14 cellular contexts compared by ENCODE assay signal in genomic region chr2:190846746-190847145, GRCh38. TPM values are rescaled to one million over a fixed set of nuclear protein-coding genes. Genes with fewer than 3 reads are reported as not detected.
A peak's percentile ranks its signal among the peaks of the same experiment; 100 is the strongest.
DNase-seq lines count a peak whose midpoint lies in the region; ATAC-seq, FAIRE-seq and TF ChIP-seq lines count a peak whose summit lies in the region.
"Had no signal": no experiment of that assay in that cellular context is flagged by ENCODE, and none has a peak within 500 bp of the region (broad histone marks: within the 10 kb centered on the region; RNA-seq: fewer than 3 reads in every experiment).

No MANE protein-coding gene starts in this region.

- TF ChIP-seq POLR2A in A549 (IDR thresholded peaks at IDR 0.05; ENCODE audit: low read length) = no peak

- intact Hi-C loops in kidney (cut with DNase I) (no loop called here), posterior cingulate gyrus (cut with DNase I) (no loop called here)

- H2AFZ ChIP-seq in OCI-LY3 (ENCODE audit: low read depth, low read length) = no peak overlapping the region
- H2AFZ ChIP-seq: GM23248 had no signal

- no peak for TF ChIP-seq CTCF in A549 (IDR thresholded peaks at IDR 0.05)
- no peak for TF ChIP-seq CTCF in OCI-LY3 (IDR thresholded peaks at IDR 0.05; ENCODE audit: low read depth, low read length)
- no peak for TF ChIP-seq CTCF in kidney (IDR thresholded peaks at IDR 0.05; ENCODE audit: borderline replicate concordance, extremely low read depth, insufficient read depth)

- H4K20me1 ChIP-seq in OCI-LY3 (ENCODE audit: insufficient read depth, low read length) = no peaks in the 10 kb centered on the region
- H4K20me1 ChIP-seq: BLaER1 had no signal

- H3K36me3 ChIP-seq in OCI-LY3 (replicated peaks; ENCODE audit: low read depth, low read length) (no peaks in the 10 kb centered on the region), kidney (ENCODE audit: control insufficient read depth in 1 of 2, insufficient read depth in 2 of 2, low read length in 2 of 2) (no peaks in the 10 kb centered on the region)
- H3K36me3 ChIP-seq: BLaER1 had no signal

- H3K9ac ChIP-seq in OCI-LY3 (ENCODE audit: low read length) = no peak overlapping the region
- H3K9ac ChIP-seq in kidney (ENCODE audit: low read length in 2 of 2) = no peak overlapping the region
- H3K9ac ChIP-seq: BLaER1, GM23248 had no signal

- peak overlapping the region; percentile 35 for H3K4me3 ChIP-seq in A549
- H3K4me3 ChIP-seq in OCI-LY3 (ENCODE audit: low read length) = no peak overlapping the region
- H3K4me3 ChIP-seq in kidney (ENCODE audit: low read length in 2 of 2) = peak overlapping the region; percentile 7
- H3K4me3 ChIP-seq: BLaER1, GM23248 had no signal

- H3K9me3 ChIP-seq in A549 (no peaks in the 10 kb centered on the region), OCI-LY3 (ENCODE audit: insufficient read depth, low read length) (no peaks in the 10 kb centered on the region), kidney (ENCODE audit: control insufficient read depth in 1 of 2, low read length in 2 of 2) (no peaks in the 10 kb centered on the region)
- H3K9me3 ChIP-seq: BLaER1 had no signal

- CTCF ChIA-PET in A549 (lab: Yijun Ruan, JAX) = no interaction called here

- H3K27me3 ChIP-seq in OCI-LY3 (ENCODE audit: low read depth, low read length) = no peaks in the 10 kb centered on the region
- H3K27me3 ChIP-seq: BLaER1 had no signal

- WGBS in A549 (ENCODE audit: missing lambda C conversion rate) = 2% methylated on average over 7 of the region's 7 CpGs

- ATAC-seq in A549 (peak; percentile 42 to 51), GM19452 (IDR thresholded peaks at IDR 0.05; ENCODE audit: unreplicated experiment) (no peak)
- ATAC-seq: T-helper 17 cell had no signal

- POLR2A ChIA-PET in A549 (lab: Yijun Ruan, JAX) = no interaction called here

- peak in 1 of 2 experiments; percentile 45; a peak in 4 of 5 replicates for TF ChIP-seq RAD21 in A549 (conservative IDR thresholded peaks at IDR 0.05 in 1 of 2, IDR thresholded peaks at IDR 0.05 in 1 of 2)

- peak; percentile 30 to 90 for DNase-seq in A549 (ENCODE audit: low read depth in 1 of 2, low spot score in 1 of 2)
- peak; percentile 84 for DNase-seq in DMS79 treated with DMSO at 0.1 percent for 48 hours (lab: John Stamatoyannopoulos, UW)
- no peak for DNase-seq in kidney
- DNase-seq in NCI-H1048 (lab: John Stamatoyannopoulos, UW) = no peak
- no peak for DNase-seq in SW 1271 (lab: John Stamatoyannopoulos, UW)
- no peak for DNase-seq in posterior cingulate gyrus
- DNase-seq: activated CD4-positive, alpha-beta T cell treated with anti-CD3 and anti-CD28 coated beads, Interleukin-2, amount 10 ng/mL, durations not matched to agents 7 days and 5 days; Karpas-422; NCI-H2107; T-helper 17 cell had no signal

- peak; percentile 78 to 93; a peak in 3 of 5 replicates for TF ChIP-seq EP300 in A549 (IDR thresholded peaks at IDR 0.05)

- H3K27ac ChIP-seq in A549 = peak overlapping the region; percentile 80 to 92
- H3K27ac ChIP-seq in OCI-LY3 (ENCODE audit: low read length) = no peak overlapping the region
- H3K27ac ChIP-seq in kidney (ENCODE audit: low read depth in 2 of 2, low read length in 2 of 2) = no peak overlapping the region
- H3K27ac ChIP-seq: BLaER1 had no signal

- peak overlapping the region; percentile 73 for H3K4me2 ChIP-seq in A549
- peak overlapping the region; percentile 5; the same call in 1 of the 2 replicates for H3K4me2 ChIP-seq in OCI-LY3 (ENCODE audit: low read length)
- H3K4me2 ChIP-seq: BLaER1 had no signal

- no peaks in the 10 kb centered on the region for H3K79me2 ChIP-seq in OCI-LY3 (ENCODE audit: low read length)

- peak; percentile 88 for FAIRE-seq in A549 (lab: Jason Lieb, UNC)
- no peak for FAIRE-seq in kidney (lab: Jason Lieb, UNC)

- H3K4me1 ChIP-seq in A549 (peaks cover 70% of the 10 kb centered on the region), OCI-LY3 (ENCODE audit: low read length) (peaks cover 27% of the 10 kb centered on the region), kidney (ENCODE audit: control insufficient read depth in 1 of 2, insufficient read depth in 1 of 2, low read depth in 1 of 2, low read length in 2 of 2) (peaks cover 6 to 15% of the 10 kb centered on the region in 2 donors)
- H3K4me1 ChIP-seq: BLaER1 had no signal

TF ChIP-seq in A549, 52 proteins besides CTCF, POLR2A, EP300 and RAD21 (continues in another document):
- no peak for TF ChIP-seq USF2 (IDR thresholded peaks at IDR 0.05)
- no peak for TF ChIP-seq MAZ (IDR thresholded peaks at IDR 0.05; ENCODE audit: borderline replicate concordance, low read depth, low read length)
- no peak for TF ChIP-seq ZFP36 (IDR thresholded peaks at IDR 0.05; ENCODE audit: borderline replicate concordance, partially characterized antibody)
- TF ChIP-seq ZNF302 (CRISPR knock-in tag; IDR thresholded peaks at IDR 0.05) = no peak
- no peak for TF ChIP-seq HDAC2 (IDR thresholded peaks at IDR 0.05)
- TF ChIP-seq MAX (IDR thresholded peaks at IDR 0.05) = peak; percentile 67
- TF ChIP-seq RFX5 (IDR thresholded peaks at IDR 0.05) = no peak
- peak; percentile 76 to 81 for TF ChIP-seq JUN (IDR thresholded peaks at IDR 0.05)
- TF ChIP-seq HOXB5 (CRISPR knock-in tag; IDR thresholded peaks at IDR 0.05) = 0 out of 2 replicates have a peak, but pooled peaks have one; percentile 14
- TF ChIP-seq HES2 (IDR thresholded peaks at IDR 0.05) = no peak
- peak; percentile 93 for TF ChIP-seq GATA3 (IDR thresholded peaks at IDR 0.05; ENCODE audit: borderline replicate concordance)
- TF ChIP-seq RARB (CRISPR knock-in tag; IDR thresholded peaks at IDR 0.05) = no peak
- TF ChIP-seq CEBPB (IDR thresholded peaks at IDR 0.05) = peak; percentile 60 to 87
- TF ChIP-seq SMC3 (IDR thresholded peaks at IDR 0.05) = no peak
- no peak for TF ChIP-seq HOXA7 (CRISPR knock-in tag; IDR thresholded peaks at IDR 0.05)
- TF ChIP-seq FOSL2 (IDR thresholded peaks at IDR 0.05) = peak; percentile 58
- TF ChIP-seq FOSL2 (CRISPR knock-in tag; IDR thresholded peaks at IDR 0.05) = peak; percentile 74
- peak; percentile 90 for TF ChIP-seq BCL3 (IDR thresholded peaks at IDR 0.05)
- no peak for TF ChIP-seq FOSB (CRISPR knock-in tag; IDR thresholded peaks at IDR 0.05)
- TF ChIP-seq MAFK (IDR thresholded peaks at IDR 0.05; ENCODE audit: partially characterized antibody) = peak; percentile 86
- no peak for TF ChIP-seq ZC3H11A (IDR thresholded peaks at IDR 0.05)
- TF ChIP-seq RCOR1 (IDR thresholded peaks at IDR 0.05; ENCODE audit: low read depth, low read length) = no peak
- TF ChIP-seq EHMT2 (IDR thresholded peaks at IDR 0.05; ENCODE audit: low read depth) = no peak
- no peak for TF ChIP-seq PHF8 (IDR thresholded peaks at IDR 0.05; ENCODE audit: borderline replicate concordance, low read depth)
- TF ChIP-seq KDM1A (IDR thresholded peaks at IDR 0.05; ENCODE audit: low read depth) = no peak
- no peak for TF ChIP-seq BHLHE40 (IDR thresholded peaks at IDR 0.05; ENCODE audit: low read depth, low read length)
- TF ChIP-seq ATOH8 (CRISPR knock-in tag; IDR thresholded peaks at IDR 0.05; ENCODE audit: low read depth) = no peak
- no peak for TF ChIP-seq NR3C1 (IDR thresholded peaks at IDR 0.05)
- no peak for TF ChIP-seq HOXB13 (CRISPR knock-in tag; IDR thresholded peaks at IDR 0.05; ENCODE audit: low read depth)
- peak; percentile 87 for TF ChIP-seq JUNB (IDR thresholded peaks at IDR 0.05)

RNA-seq across cellular contexts. Expression of gene GLS, which starts 33.9 kb away (rescaled TPM):
- polyA plus RNA-seq in A549 (2011; rRNA removed) (221 and 269 TPM in 2 replicates), A549 (2017; fragmentation: RNase III; extraction: RNeasy Plus Mini Kit Qiagen cat#74134 plus additional on column Dnase treatment) (270 to 321 TPM (median 286 TPM) in 3 replicates), kidney (ENCODE audit: insufficient read depth, low read depth, low replicate concordance) (196 TPM)
- 27.9 and 32.7 TPM in 2 replicates for polyA plus RNA-seq in A549 (2012; cell fraction: cytosol; rRNA removed)
- polyA plus RNA-seq in A549 (2012; cell fraction: nucleus; rRNA removed) = 49.7 and 80.3 TPM in 2 replicates
- 194 and 213 TPM in 2 replicates for polyA minus RNA-seq in A549 (2011; rRNA and poly(A)+ RNA removed)
- 230 TPM for total RNA-seq in kidney

Comparison
In these comparisons a context has a peak if more than half of its experiments do, and no peak if none do; other contexts are left out.
1. DNase-seq: peak in A549 (2 of 2) and DMS79 treated with DMSO at 0.1 percent for 48 hours (single experiment); none in kidney (single experiment), NCI-H1048 (single experiment), SW 1271 (0 of 2) and posterior cingulate gyrus (0 of 10).
2. H3K27ac ChIP-seq: peak in A549 (2 of 2); none in OCI-LY3 (single experiment) and kidney (0 of 2).